1 cellular context compared by ENCODE assay signal in genomic region chr1:41361495-41362356, GRCh38.
TF ChIP-seq lines count a peak whose summit lies in the region.

No MANE protein-coding gene starts in this region.

TF ChIP-seq in HepG2, 621 proteins besides CTCF, POLR2A, EP300 and RAD21 (continued from another document):
- TF ChIP-seq PAXIP1 (CRISPR knock-in tag; conservative IDR thresholded peaks at IDR 0.05): no peak
- no peak for TF ChIP-seq SKIL (CRISPR knock-in tag; IDR thresholded peaks at IDR 0.05; ENCODE audit: borderline replicate concordance)
- TF ChIP-seq MEIS2 (CRISPR knock-in tag; IDR thresholded peaks at IDR 0.05): peak; percentile 58; the same call in 1 of the 2 replicates
- TF ChIP-seq SRSF1 (optimal IDR thresholded peaks at IDR 0.05; ENCODE audit: low read depth, low read length): no peak
- no peak for TF ChIP-seq RBM22 (optimal IDR thresholded peaks at IDR 0.05; ENCODE audit: low read length)
- no peak for TF ChIP-seq GATAD1 (CRISPR knock-in tag; IDR thresholded peaks at IDR 0.05)
- TF ChIP-seq FOXM1 (CRISPR knock-in tag; IDR thresholded peaks at IDR 0.05): 0 out of 2 replicates have a peak, but pooled peaks have one; percentile 5
- TF ChIP-seq CERS6 (CRISPR knock-in tag; IDR thresholded peaks at IDR 0.05): peak; percentile 78; the same call in 1 of the 2 replicates
- TF ChIP-seq ZNF790 (CRISPR knock-in tag; IDR thresholded peaks at IDR 0.05; ENCODE audit: borderline replicate concordance): peak; percentile 25; the same call in 1 of the 2 replicates
- no peak for TF ChIP-seq ZBTB2 (CRISPR knock-in tag; IDR thresholded peaks at IDR 0.05; ENCODE audit: low read depth)
- TF ChIP-seq SETDB1 (CRISPR knock-in tag; IDR thresholded peaks at IDR 0.05; ENCODE audit: borderline replicate concordance): no peak
- no peak for TF ChIP-seq TP53 (CRISPR knock-in tag; conservative IDR thresholded peaks at IDR 0.05)
- no peak for TF ChIP-seq KLF13 (CRISPR knock-in tag; IDR thresholded peaks at IDR 0.05)
- no peak for TF ChIP-seq ZNF121 (CRISPR knock-in tag; IDR thresholded peaks at IDR 0.05)
- TF ChIP-seq THAP7 (CRISPR knock-in tag; IDR thresholded peaks at IDR 0.05): no peak
- TF ChIP-seq BORCS8-MEF2B (CRISPR knock-in tag; IDR thresholded peaks at IDR 0.05): peak; percentile 51; the same call in 1 of the 2 replicates
- TF ChIP-seq AKNA (CRISPR knock-in tag; IDR thresholded peaks at IDR 0.05; ENCODE audit: borderline replicate concordance): no peak
- TF ChIP-seq RBM39 (IDR thresholded peaks at IDR 0.05; ENCODE audit: low read depth, low read length, poor library complexity, severe bottlenecking): no peak
- TF ChIP-seq ATF3 (CRISPR knock-in tag; IDR thresholded peaks at IDR 0.05): no peak
- no peak for TF ChIP-seq MAZ (IDR thresholded peaks at IDR 0.05; ENCODE audit: borderline replicate concordance, low read depth, low read length)
- 0 out of 2 replicates have a peak, but pooled peaks have one; percentile 45 for TF ChIP-seq MAZ (CRISPR knock-in tag; IDR thresholded peaks at IDR 0.05; ENCODE audit: low read depth)
- TF ChIP-seq REXO4 (CRISPR knock-in tag; IDR thresholded peaks at IDR 0.05; ENCODE audit: borderline replicate concordance): peak; percentile 73; the same call in 1 of the 2 replicates
- no peak for TF ChIP-seq ZNF768 (CRISPR knock-in tag; IDR thresholded peaks at IDR 0.05)
TF ChIP-seq in HepG2: peak in this region for 57.
